ENCODE assay signal across 19 cellular contexts in the genomic region with DNA sequence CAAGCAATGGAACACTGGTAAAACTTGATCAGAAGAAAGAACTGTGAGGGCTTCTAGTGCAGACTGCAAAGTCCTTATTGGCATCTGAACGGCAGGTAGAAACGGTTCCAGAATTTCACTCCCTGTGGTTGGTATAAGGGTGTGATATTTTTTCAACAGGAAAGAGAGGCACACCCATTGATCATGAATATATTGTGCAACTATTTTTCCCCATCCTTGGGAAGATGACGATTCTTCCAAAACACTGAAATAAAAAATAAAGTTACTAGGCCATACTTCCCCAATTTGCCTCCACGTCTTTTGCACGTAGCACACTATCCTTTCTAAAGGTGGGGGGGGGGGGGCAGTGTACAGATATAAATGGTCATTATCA. TPM values are rescaled to one million over a fixed set of nuclear protein-coding genes. Genes with fewer than 3 reads are reported as not detected.
DNase-seq lines count a peak whose midpoint lies in the region; ATAC-seq, FAIRE-seq and TF ChIP-seq lines count a peak whose summit lies in the region.
"Had no signal": no experiment of that assay in that cellular context is flagged by ENCODE, and none has a peak within 500 bp of the region (broad histone marks: within the 10 kb centered on the region; RNA-seq: fewer than 3 reads in every experiment).

No MANE protein-coding gene starts in this region.

- POLR2A ChIA-PET in HepG2 (lab: Yijun Ruan, JAX), result no interaction called here

- BruUV-seq in HepG2 (replicated peaks; lab: Mats Ljungman, UMichigan), result no TSS peak

- peak overlapping the region; percentile 11 for H3K27ac Mint-ChIP-seq in T-helper 17 cell
- H3K27ac Mint-ChIP-seq: B cell; CD8-positive, alpha-beta T cell; HFFc6 had no signal

- TF ChIP-seq POLR2A in HepG2 (IDR thresholded peaks at IDR 0.05; ENCODE audit: insufficient read depth in 1 of 2, low read depth in 2 of 2, low read length in 2 of 2) (no peak), right lobe of liver (IDR thresholded peaks at IDR 0.05) (no peak), body of pancreas (IDR thresholded peaks at IDR 0.05) (no peak), testis (IDR thresholded peaks at IDR 0.05) (no peak)

- H3K9ac ChIP-seq in HepG2 (ENCODE audit: insufficient read depth, low read depth, low read length), result no peak overlapping the region
- H3K9ac ChIP-seq: BLaER1 treated with 17β-estradiol and CSF1 and Interleukin-3, amounts not matched to agents 10 nM and 100 nM had no signal

- H3K36me3 Mint-ChIP-seq in T-helper 17 cell (ENCODE audit: low read depth), result peaks cover 7% of the 10 kb centered on the region

- ATAC-seq in HepG2, result no peak
- no peak for ATAC-seq in right lobe of liver
- ATAC-seq in T-helper 17 cell, result no peak
- peak; percentile 38 for ATAC-seq in body of pancreas
- ATAC-seq in HG02870 (IDR thresholded peaks at IDR 0.05; ENCODE audit: unreplicated experiment), result no peak
- ATAC-seq: CD8-positive, alpha-beta T cell; HCT116 had no signal

- H3K9me3 ChIP-seq in HepG2 (ENCODE audit: low read length) (no peaks in the 10 kb centered on the region), right lobe of liver (no peaks in the 10 kb centered on the region), T-helper 17 cell (ENCODE audit: control insufficient read depth, low read length, poor library complexity, severe bottlenecking) (no peaks in the 10 kb centered on the region), body of pancreas (no peaks in the 10 kb centered on the region), testis (no peaks in the 10 kb centered on the region)
- H3K9me3 ChIP-seq: BLaER1 treated with 17β-estradiol and CSF1 and Interleukin-3, amounts not matched to agents 10 nM and 100 nM had no signal

- no peaks in the 10 kb centered on the region for H4K20me1 ChIP-seq in HepG2 (ENCODE audit: insufficient read depth, low read length)
- H4K20me1 ChIP-seq: BLaER1 treated with 17β-estradiol and CSF1 and Interleukin-3, amounts not matched to agents 10 nM and 100 nM had no signal

- H3K27ac ChIP-seq in HepG2 (ENCODE audit: extremely low read length, insufficient read depth, low read length), result no peak overlapping the region
- no peak overlapping the region for H3K27ac ChIP-seq in right lobe of liver
- H3K27ac ChIP-seq in body of pancreas, result peak overlapping the region in 2 of 4 donors; percentile 5 to 22
- H3K27ac ChIP-seq in testis, result no peak overlapping the region
- H3K27ac ChIP-seq: BLaER1 treated with 17β-estradiol and CSF1 and Interleukin-3, amounts not matched to agents 10 nM and 100 nM had no signal

- in situ Hi-C loops in HepG2 (cut with HindIII; ENCODE audit: extremely low pct_ligation_motif_present, low pct_unique_long_range_greater_than_20kb), result no loop called here

- H3K4me1 ChIP-seq in HepG2 (ENCODE audit: insufficient read depth, low read length) (no peaks in the 10 kb centered on the region), right lobe of liver (no peaks in the 10 kb centered on the region), body of pancreas (peaks cover 8% of the 10 kb centered on the region), testis (no peaks in the 10 kb centered on the region)

- no peak for TF ChIP-seq EP300 in HepG2 (IDR thresholded peaks at IDR 0.05; ENCODE audit: low read depth in 2 of 2, low read length in 2 of 2)
- TF ChIP-seq EP300 in HepG2 (CRISPR knock-in tag; IDR thresholded peaks at IDR 0.05; ENCODE audit: borderline replicate concordance), result no peak

- no peak for TF ChIP-seq RAD21 in HepG2 (CRISPR knock-in tag; IDR thresholded peaks at IDR 0.05)

- TF ChIP-seq CTCF in HepG2 (CRISPR knock-in tag; IDR thresholded peaks at IDR 0.05), result no peak
- TF ChIP-seq CTCF in right lobe of liver (IDR thresholded peaks at IDR 0.05), result no peak
- TF ChIP-seq CTCF in body of pancreas (IDR thresholded peaks at IDR 0.05), result no peak
- TF ChIP-seq CTCF in testis (IDR thresholded peaks at IDR 0.05), result no peak

- H3K27me3 Mint-ChIP-seq in T-helper 17 cell, result no peaks in the 10 kb centered on the region
- H3K27me3 Mint-ChIP-seq: B cell had no signal

- H3K36me3 ChIP-seq in HepG2 (replicated peaks in 1 of 2; ENCODE audit: control insufficient read depth in 1 of 2, insufficient read depth in 2 of 2, low read length in 2 of 2) (peaks cover 14 to 73% of the 10 kb centered on the region in 2 experiments), right lobe of liver (peaks cover 0 to 12% (median 7%) of the 10 kb centered on the region in 4 donors), body of pancreas (replicated peaks in 1 of 2; ENCODE audit: insufficient read depth in 1 of 2, low read depth in 2 of 2) (peaks cover 0 to 14% of the 10 kb centered on the region in 2 donors), testis (ENCODE audit: low read depth, missing control alignments) (no peaks in the 10 kb centered on the region)

- intact Hi-C loops in HepG2 (cut with micrococcal nuclease; ENCODE audit: unreplicated experiment), result no loop called here
- intact Hi-C loops in right lobe of liver (cut with DNase I), result no loop called here
- intact Hi-C loops in body of pancreas (cut with DNase I), result no loop called here
- intact Hi-C loops in testis (cut with DNase I; ENCODE audit: low total_unique reads), result no loop called here

- no peak overlapping the region for H2AFZ ChIP-seq in HepG2 (ENCODE audit: low read length)

- H3K79me2 ChIP-seq in HepG2 (ENCODE audit: insufficient read depth, low read length), result no peaks in the 10 kb centered on the region

- FAIRE-seq in HepG2 (lab: Jason Lieb, UNC), result no peak
- FAIRE-seq: D721Med, G401.6, GM12892, GM18507 had no signal

- no peak overlapping the region for H3K4me3 Mint-ChIP-seq in T-helper 17 cell
- H3K4me3 Mint-ChIP-seq: B cell; CD8-positive, alpha-beta T cell; HFFc6 had no signal

- H3K27me3 ChIP-seq in HepG2 (ENCODE audit: control insufficient read depth in 1 of 2, insufficient read depth in 2 of 2, low read length in 2 of 2) (no peaks in the 10 kb centered on the region), right lobe of liver (no peaks in the 10 kb centered on the region), body of pancreas (no peaks in the 10 kb centered on the region), testis (no peaks in the 10 kb centered on the region)
- H3K27me3 ChIP-seq: BLaER1 treated with 17β-estradiol and CSF1 and Interleukin-3, amounts not matched to agents 10 nM and 100 nM had no signal

- DNase-seq in HepG2 (ENCODE audit: low spot score) (no peak), right lobe of liver (no peak), T-helper 17 cell (no peak), body of pancreas (no peak), COR-L47 (lab: John Stamatoyannopoulos, UW) (no peak), testis (no peak)
- DNase-seq: CD8-positive, alpha-beta T cell; GOT3; H7; HFFc6; KBM-7 had no signal

- CTCF ChIA-PET in HepG2 (lab: Yijun Ruan, JAX; ENCODE audit: low intra/inter-chr PET ratio, low total read pairs), result no interaction called here

- no peak overlapping the region for H3K4me3 ChIP-seq in HepG2 (replicated peaks in 1 of 3; ENCODE audit: insufficient read depth in 1 of 3, low read depth in 2 of 3, low read length in 3 of 3)
- H3K4me3 ChIP-seq in right lobe of liver, result no peak overlapping the region
- H3K4me3 ChIP-seq in body of pancreas, result no peak overlapping the region
- no peak overlapping the region for H3K4me3 ChIP-seq in testis
- H3K4me3 ChIP-seq: BLaER1 treated with 17β-estradiol and CSF1 and Interleukin-3, amounts not matched to agents 10 nM and 100 nM had no signal

- peaks cover 5% of the 10 kb centered on the region for H3K4me1 Mint-ChIP-seq in T-helper 17 cell

- H3K4me2 ChIP-seq in HepG2 (ENCODE audit: low read depth, low read length), result no peak overlapping the region

- 95% methylated on average over 5 of the region's 5 CpGs for WGBS in HepG2 (ENCODE audit: low lambda C conversion rate)
- 82% methylated on average over 5 of the region's 5 CpGs for WGBS in right lobe of liver (ENCODE audit: insufficient coverage, low coverage, low lambda C conversion rate, missing lambda C conversion rate)
- 39 to 50% methylated on average over 5 of the region's 5 CpGs for WGBS in body of pancreas, 2 donors
- 87 to 90% methylated on average over 5 of the region's 5 CpGs for WGBS in testis, 2 donors

RNA-seq across cellular contexts. Expression of a gene that starts 49.6 kb away (rescaled TPM):
- total RNA-seq in HepG2 (2016; rRNA removed; fragmentation: Illumina TruSeq; extraction: Trizol) (31.0 and 37.7 TPM in 2 replicates), right lobe of liver (10 to 100 TPM in 2 of 6 experiments, 1 to 10 TPM in 4; 7.2 to 16.7 (median 8.0) TPM), T-helper 17 cell (10 to 100 TPM; 31.7 to 33.8 TPM), body of pancreas (10 to 100 TPM; 30.6 to 32.0 TPM), testis (10 to 100 TPM; 29.5 to 39.8 TPM)
- total RNA-seq in HepG2 (2016; cell fraction: cytosol; rRNA removed; fragmentation: Illumina TruSeq; extraction: Trizol; ENCODE audit: low read depth), result 8.0 and 10.9 TPM in 2 replicates
- 33.0 and 39.2 TPM in 2 replicates for total RNA-seq in HepG2 (2016; cell fraction: insoluble cytoplasmic fraction; rRNA removed; fragmentation: Illumina TruSeq; extraction: Trizol)
- 9.9 and 14.5 TPM in 2 replicates for total RNA-seq in HepG2 (2016; cell fraction: membrane; rRNA removed; fragmentation: Illumina TruSeq; extraction: Trizol)
- total RNA-seq in HepG2 (2016; cell fraction: nucleus; rRNA removed; fragmentation: Illumina TruSeq; extraction: Trizol), result 49.3 and 51.0 TPM in 2 replicates
- polyA plus RNA-seq in HepG2 (2011; rRNA removed) (58.7 and 67.0 TPM in 2 replicates), testis (ENCODE audit: insufficient read depth, low read depth, low replicate concordance) (31.3 TPM)
- 15.2 and 18.3 TPM in 2 replicates for polyA plus RNA-seq in HepG2 (2011; cell fraction: cytosol; rRNA removed)
- polyA plus RNA-seq in HepG2 (2011; cell fraction: nucleus; rRNA removed), result 127 and 145 TPM in 2 replicates
- polyA plus RNA-seq in HepG2 (2012), result 31.2 and 34.3 TPM in 2 replicates
- 1.00 and 1.2 TPM in 2 replicates for polyA plus RNA-seq in HepG2 (2016; cell fraction: cytosol; fragmentation: Illumina TruSeq; extraction: Trizol; ENCODE audit: low read depth)
- 26.8 and 27.3 TPM in 2 replicates for polyA plus RNA-seq in HepG2 (2016; cell fraction: insoluble cytoplasmic fraction; fragmentation: Illumina TruSeq; extraction: Trizol; ENCODE audit: low read depth)
- polyA plus RNA-seq in HepG2 (2016; cell fraction: membrane; fragmentation: Illumina TruSeq; extraction: Trizol; ENCODE audit: low read depth), result 3.6 and 4.1 TPM in 2 replicates
- 121 and 134 TPM in 2 replicates for polyA plus RNA-seq in HepG2 (2016; cell fraction: nucleus; fragmentation: Illumina TruSeq; extraction: Trizol; ENCODE audit: insufficient read depth, low read depth)
- 15.4 and 29.8 TPM in 2 replicates for polyA minus RNA-seq in HepG2 (2011; rRNA and poly(A)+ RNA removed; ENCODE audit: low replicate concordance)
- 10.9 and 11.5 TPM in 2 replicates for polyA minus RNA-seq in HepG2 (2011; cell fraction: cytosol; rRNA and poly(A)+ RNA removed)
- 73.5 and 78.7 TPM in 2 replicates for polyA minus RNA-seq in HepG2 (2011; cell fraction: nucleus; rRNA and poly(A)+ RNA removed)

RNA-seq across cellular contexts. Expression of a gene that starts 56.2 kb away (rescaled TPM):
- total RNA-seq in HepG2 (2016; rRNA removed; fragmentation: Illumina TruSeq; extraction: Trizol) (104 and 158 TPM in 2 replicates), right lobe of liver (10 to 100 TPM; 12.8 to 29.3 (median 16.2) TPM), T-helper 17 cell (10 to 100 TPM; 11.3 to 14.0 TPM), body of pancreas (1 to 10 TPM; 4.0 to 5.7 TPM), testis (10 to 100 TPM in 1 of 2 donors, 1 to 10 TPM in 1; 9.7 to 11.1 TPM)
- total RNA-seq in HepG2 (2016; cell fraction: cytosol; rRNA removed; fragmentation: Illumina TruSeq; extraction: Trizol; ENCODE audit: low read depth), result 65.3 and 66.5 TPM in 2 replicates
- 117 and 175 TPM in 2 replicates for total RNA-seq in HepG2 (2016; cell fraction: insoluble cytoplasmic fraction; rRNA removed; fragmentation: Illumina TruSeq; extraction: Trizol)
- total RNA-seq in HepG2 (2016; cell fraction: membrane; rRNA removed; fragmentation: Illumina TruSeq; extraction: Trizol), result 73.2 and 76.4 TPM in 2 replicates
- 44.6 and 50.4 TPM in 2 replicates for total RNA-seq in HepG2 (2016; cell fraction: nucleus; rRNA removed; fragmentation: Illumina TruSeq; extraction: Trizol)
- polyA plus RNA-seq in HepG2 (2011; rRNA removed) (29.1 and 32.4 TPM in 2 replicates), testis (ENCODE audit: insufficient read depth, low read depth, low replicate concordance) (18.2 TPM)
- 37.1 and 37.6 TPM in 2 replicates for polyA plus RNA-seq in HepG2 (2011; cell fraction: cytosol; rRNA removed)
- polyA plus RNA-seq in HepG2 (2011; cell fraction: nucleus; rRNA removed), result 12.7 and 13.3 TPM in 2 replicates
- 49.6 and 68.8 TPM in 2 replicates for polyA plus RNA-seq in HepG2 (2012)
- 84.3 and 106 TPM in 2 replicates for polyA plus RNA-seq in HepG2 (2016; cell fraction: cytosol; fragmentation: Illumina TruSeq; extraction: Trizol; ENCODE audit: low read depth)
- 196 and 215 TPM in 2 replicates for polyA plus RNA-seq in HepG2 (2016; cell fraction: insoluble cytoplasmic fraction; fragmentation: Illumina TruSeq; extraction: Trizol; ENCODE audit: low read depth)
- polyA plus RNA-seq in HepG2 (2016; cell fraction: membrane; fragmentation: Illumina TruSeq; extraction: Trizol; ENCODE audit: low read depth), result 84.2 and 92.6 TPM in 2 replicates
- polyA plus RNA-seq in HepG2 (2016; cell fraction: nucleus; fragmentation: Illumina TruSeq; extraction: Trizol; ENCODE audit: insufficient read depth, low read depth), result 92.2 and 92.5 TPM in 2 replicates
- 12.7 and 15.1 TPM in 2 replicates for polyA minus RNA-seq in HepG2 (2011; rRNA and poly(A)+ RNA removed; ENCODE audit: low replicate concordance)
- 16.5 and 16.7 TPM in 2 replicates for polyA minus RNA-seq in HepG2 (2011; cell fraction: cytosol; rRNA and poly(A)+ RNA removed)
- polyA minus RNA-seq in HepG2 (2011; cell fraction: nucleus; rRNA and poly(A)+ RNA removed), result 12.4 and 16.9 TPM in 2 replicates
